Comparison of ENCODE assay signal across 13 cellular contexts in the genomic region with DNA sequence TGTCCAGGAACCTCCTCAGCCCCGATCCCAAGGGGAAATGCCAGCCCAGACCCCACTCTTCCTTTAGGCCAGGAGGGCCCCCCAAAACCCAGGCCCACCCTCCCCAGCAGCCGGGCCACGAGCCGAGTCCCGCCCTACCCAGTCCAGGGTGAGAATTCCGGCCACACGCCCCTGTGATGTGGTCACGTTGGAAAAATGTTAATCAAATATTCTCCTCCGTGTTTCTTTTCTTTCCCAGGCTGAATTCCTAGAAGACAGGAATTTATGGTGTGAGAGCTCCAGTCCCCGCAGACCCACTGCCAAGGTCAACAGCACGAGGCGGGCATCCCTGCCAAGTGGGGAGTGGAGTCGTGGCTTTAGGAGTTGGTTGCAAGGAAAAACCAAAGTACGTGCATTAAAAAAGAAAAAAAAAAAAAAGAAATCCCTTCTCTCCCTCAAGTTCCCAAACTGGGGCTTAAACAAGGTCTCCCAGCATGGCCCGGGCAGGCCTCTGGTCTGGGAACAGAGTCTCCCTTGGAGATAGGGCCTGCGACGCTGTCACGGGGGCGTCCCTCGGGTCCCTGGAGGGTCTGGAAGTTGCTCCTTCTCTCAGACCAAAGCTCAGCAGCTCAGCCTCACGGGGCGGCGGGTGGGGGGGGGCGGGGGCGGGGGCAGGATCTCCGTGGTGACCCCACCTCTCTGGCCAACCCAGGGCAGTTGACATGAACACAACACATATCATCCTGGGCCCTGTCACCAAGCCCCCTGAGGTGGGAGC. TPM values are rescaled to one million over a fixed set of nuclear protein-coding genes. Genes with fewer than 3 reads are reported as not detected.
DNase-seq lines count a peak whose midpoint lies in the region; ATAC-seq, FAIRE-seq and TF ChIP-seq lines count a peak whose summit lies in the region.
"Had no signal": no experiment of that assay in that cellular context is flagged by ENCODE, and none has a peak within 500 bp of the region (broad histone marks: within the 10 kb centered on the region; RNA-seq: fewer than 3 reads in every experiment).

No MANE protein-coding gene starts in this region.

- no peak for TF ChIP-seq POLR2A in adrenal gland (IDR thresholded peaks at IDR 0.05)

- TF ChIP-seq CTCF in adrenal gland (IDR thresholded peaks at IDR 0.05), result no peak
- TF ChIP-seq CTCF in retinal pigment epithelial cell (conservative IDR thresholded peaks at IDR 0.05; ENCODE audit: low read depth, low read length), result no peak

- ATAC-seq in GM21786 (IDR thresholded peaks at IDR 0.05; ENCODE audit: unreplicated experiment) (no peak), GM19397 (IDR thresholded peaks at IDR 0.05; ENCODE audit: unreplicated experiment) (no peak)
- ATAC-seq: CD8-positive, alpha-beta T cell had no signal

- H3K4me1 ChIP-seq in adrenal gland (replicated peaks in 1 of 2), result no peaks in the 10 kb centered on the region

- DNase-seq in Daoy (ENCODE audit: low read depth), result peak; percentile 88
- peak in 6 of 7 donors; percentile 31 to 68 (median 48) for DNase-seq in adrenal gland
- DNase-seq in glomerular visceral epithelial cell (ENCODE audit: extremely low spot score), result peak; percentile 60
- peak; percentile 86 for DNase-seq in retinal pigment epithelial cell (ENCODE audit: low read depth)
- DNase-seq in RCC 7860 (ENCODE audit: low spot score), result no peak
- no peak for DNase-seq in DMS79 (lab: John Stamatoyannopoulos, UW)
- DNase-seq: CD8-positive, alpha-beta T cell; NCI-H1436 treated with DMSO at 0.1 percent for 48 hours; stimulated activated CD4-positive, alpha-beta T cell treated with anti-CD3 and anti-CD28 coated beads, Interleukin-12 subunit alpha, Interleukin-12 subunit beta, amount 100 ng/mL, for 4 hours had no signal

- H3K9me3 ChIP-seq in adrenal gland (replicated peaks in 1 of 3), result no peaks in the 10 kb centered on the region

- H3K4me3 ChIP-seq in adrenal gland (no peak overlapping the region), retinal pigment epithelial cell (ENCODE audit: low read length) (no peak overlapping the region)
- H3K4me3 ChIP-seq: cardiac muscle cell had no signal

- H3K36me3 ChIP-seq in adrenal gland (replicated peaks in 1 of 2), result no peaks in the 10 kb centered on the region
- H3K36me3 ChIP-seq: cardiac muscle cell had no signal

- peak overlapping the region in 1 of 5 donors; percentile 67 for H3K27ac ChIP-seq in adrenal gland
- H3K27ac ChIP-seq: cardiac muscle cell, HL-60 had no signal

- H3K27me3 ChIP-seq in adrenal gland, result peaks cover 3% of the 10 kb centered on the region
- H3K27me3 ChIP-seq: cardiac muscle cell had no signal

- 40 to 50% (median 45%) methylated on average over 20 to 26 of the region's 26 CpGs for WGBS in adrenal gland, 4 donors

- no peak for FAIRE-seq in RCC 7860 (lab: Jason Lieb, UNC)

- intact Hi-C loops in adrenal gland (cut with DNase I), result no loop called here

RNA-seq across cellular contexts. Expression of gene ELN, which starts 28.1 kb away (rescaled TPM):
- total RNA-seq in Daoy (2014; rRNA removed; shearing (Covaris generic)), result 0.06 and 0.23 TPM in 2 replicates
- total RNA-seq in adrenal gland, result 10 to 100 TPM in 6 of 8 donors, 1 to 10 TPM in 2; 7.0 to 25.6 (median 14.6) TPM
- 100 to 1,000 TPM in 1 of 3 donors, 10 to 100 TPM in 1, 1 to 10 TPM in 1; 4.6 to 107 (median 33.4) TPM for polyA plus RNA-seq in adrenal gland
- total RNA-seq: CD8-positive, alpha-beta T cell had no signal
- polyA plus RNA-seq: cardiac muscle cell had no signal

Comparison
In these comparisons a context has a peak if more than half of its experiments do, and no peak if none do; other contexts are left out.
1. DNase-seq: peak in Daoy (single experiment), adrenal gland (6 of 7), glomerular visceral epithelial cell (single experiment) and retinal pigment epithelial cell (single experiment); none in RCC 7860 (single experiment) and DMS79 (single experiment).